16 cellular contexts compared by ENCODE assay signal in genomic region chr9:87342743-87343142, GRCh38.
DNase-seq lines count a peak whose midpoint lies in the region; ATAC-seq and TF ChIP-seq lines count a peak whose summit lies in the region.
"Had no signal": no experiment of that assay in that cellular context is flagged by ENCODE, and none has a peak within 500 bp of the region (broad histone marks: within the 10 kb centered on the region; RNA-seq: fewer than 3 reads in every experiment).

No MANE protein-coding gene starts in this region.

- H2AK5ac ChIP-seq in mesenchymal stem cell (ENCODE audit: low read length, severe bottlenecking): peak overlapping the region; percentile 40

- no peak overlapping the region for H4K8ac ChIP-seq in mesenchymal stem cell (ENCODE audit: low read length)

- DNase-seq in Right ventricle myocardium superior (peak; percentile 62), cardiac septum (ENCODE audit: low spot score) (no peak), fibroblast of peridontal ligament (ENCODE audit: extremely low read depth) (peak; percentile 56), mesenchymal stem cell (no peak), upper lobe of right lung (no peak), NCI-H2107 (lab: John Stamatoyannopoulos, UW) (no peak), Calu3 (no peak)
- no peak for DNase-seq in stimulated activated CD4-positive, alpha-beta T cell treated with anti-CD3 and anti-CD28 coated beads, Interleukin-1b, Interleukin-23, amount 100 ng/mL, for 48 hours
- DNase-seq: ACHN; GF-D8; glutamatergic neuron; natural killer cell; NCI-H2227 treated with DMSO at 0.1 percent for 48 hours; stimulated activated naive B cell treated with anti-CD40 and anti-IgM and Interleukin-4, amounts not matched to agents 10 μg/mL and 1 μg/mL and 100 μg/mL, for 72 hours had no signal

- H4K91ac ChIP-seq in mesenchymal stem cell (ENCODE audit: low read length): no peak overlapping the region

- H3K27ac Mint-ChIP-seq in Calu3 (ENCODE audit: unreplicated experiment): no peak overlapping the region
- H3K27ac Mint-ChIP-seq: activated T-helper 2 cell treated with anti-CD3 and anti-CD28 coated beads, Interferon-gamma antibody, Interleukin-2, Interleukin-4, amounts not matched to agents 10 μg/mL and 5 μg/mL and 100 μg/mL, durations not matched to agents 14 hours and 24 hours and 36 hours; natural killer cell; stimulated activated naive B cell treated with anti-CD40 and anti-IgM and Interleukin-4, amounts not matched to agents 10 μg/mL and 1 μg/mL and 100 μg/mL, for 72 hours had no signal

- H3K18ac ChIP-seq in mesenchymal stem cell (ENCODE audit: low read depth in 1 of 2, low read length in 2 of 2): no peak overlapping the region

- H3K4me3 ChIP-seq in mesenchymal stem cell (ENCODE audit: insufficient read depth in 1 of 2, low read depth in 1 of 2, low read length in 2 of 2) (no peak overlapping the region), upper lobe of right lung (no peak overlapping the region)

- H3K9ac ChIP-seq in mesenchymal stem cell (ENCODE audit: low read length): no peak overlapping the region

- no peaks in the 10 kb centered on the region for H3K27me3 Mint-ChIP-seq in Calu3 (ENCODE audit: unreplicated experiment)

- no peak overlapping the region for H3K14ac ChIP-seq in mesenchymal stem cell (ENCODE audit: low read length in 2 of 2)

- H3K9me3 ChIP-seq in mesenchymal stem cell (ENCODE audit: control insufficient read depth, low read length) (peaks cover 4% of the 10 kb centered on the region), upper lobe of right lung (no peaks in the 10 kb centered on the region)

- H3K4me1 ChIP-seq in mesenchymal stem cell (ENCODE audit: control insufficient read depth, insufficient read depth, low read depth, low read length) (peaks cover 17% of the 10 kb centered on the region), upper lobe of right lung (peaks cover 6% of the 10 kb centered on the region)

- no peak overlapping the region for H3K4me2 ChIP-seq in mesenchymal stem cell (ENCODE audit: low read length, poor library complexity, severe bottlenecking)

- no peaks in the 10 kb centered on the region for H3K36me3 Mint-ChIP-seq in Calu3 (ENCODE audit: insufficient read depth, unreplicated experiment)
- H3K36me3 Mint-ChIP-seq: natural killer cell; stimulated activated naive B cell treated with anti-CD40 and anti-IgM and Interleukin-4, amounts not matched to agents 10 μg/mL and 1 μg/mL and 100 μg/mL, for 72 hours had no signal

- no peak overlapping the region for H2BK5ac ChIP-seq in mesenchymal stem cell (ENCODE audit: low read depth, low read length, poor library complexity, severe bottlenecking)

- CTCF ChIA-PET in Calu3 (lab: Charles Lee): interaction anchor here (0.8 kb wide), 1 partner anchor 352 kb away, joined by 5 read pairs; no protein-coding TSS in a partner anchor

- H3K4me3 Mint-ChIP-seq in Calu3 (ENCODE audit: low read depth, unreplicated experiment): no peak overlapping the region
- H3K4me3 Mint-ChIP-seq: natural killer cell; stimulated activated naive B cell treated with anti-CD40 and anti-IgM and Interleukin-4, amounts not matched to agents 10 μg/mL and 1 μg/mL and 100 μg/mL, for 72 hours had no signal

- intact Hi-C loops in Right ventricle myocardium superior (cut with DNase I): no loop called here
- intact Hi-C loops in cardiac septum (cut with DNase I): no loop called here
- intact Hi-C loops in upper lobe of right lung (cut with DNase I): no loop called here
- intact Hi-C loops in Calu3 (cut with micrococcal nuclease; ENCODE audit: unreplicated experiment): no loop called here

- WGBS in mesenchymal stem cell: 71% methylated on average over 7 of the region's 7 CpGs

- no peak overlapping the region for H2BK15ac ChIP-seq in mesenchymal stem cell (ENCODE audit: low read depth, poor library complexity, severe bottlenecking)

- peaks cover 7% of the 10 kb centered on the region for H3K4me1 Mint-ChIP-seq in Calu3 (ENCODE audit: low read depth, unreplicated experiment)
- H3K4me1 Mint-ChIP-seq: stimulated activated naive B cell treated with anti-CD40 and anti-IgM and Interleukin-4, amounts not matched to agents 10 μg/mL and 1 μg/mL and 100 μg/mL, for 72 hours had no signal

- H3K79me1 ChIP-seq in mesenchymal stem cell (replicated peaks; ENCODE audit: low read length, poor library complexity, severe bottlenecking): no peaks in the 10 kb centered on the region

- H3K4ac ChIP-seq in mesenchymal stem cell (ENCODE audit: low read depth in 1 of 2, low read length in 2 of 2): no peak overlapping the region

- BruUV-seq in Calu3 (replicated peaks; lab: Mats Ljungman, UMichigan): no TSS peak

- ATAC-seq in Right ventricle myocardium superior (ENCODE audit: poor library complexity): peak; percentile 80
- ATAC-seq in upper lobe of right lung: peak; percentile 58
- ATAC-seq: natural killer cell; SK-N-SH treated with all-trans-retinoic acid at 6 μM for 48 hours; stimulated activated naive B cell treated with anti-CD40 and anti-IgM and Interleukin-4, amounts not matched to agents 10 μg/mL and 1 μg/mL and 100 μg/mL, for 72 hours had no signal

- H3K27me3 ChIP-seq in mesenchymal stem cell (ENCODE audit: control insufficient read depth in 1 of 2, insufficient read depth in 1 of 2, low read length in 2 of 2) (no peaks in the 10 kb centered on the region), upper lobe of right lung (no peaks in the 10 kb centered on the region)

- no peak overlapping the region for H3K27ac ChIP-seq in mesenchymal stem cell (ENCODE audit: low read length, poor library complexity, severe bottlenecking)
- H3K27ac ChIP-seq in upper lobe of right lung: no peak overlapping the region

- H3K36me3 ChIP-seq in mesenchymal stem cell (ENCODE audit: control insufficient read depth in 1 of 2, insufficient read depth in 2 of 2, low read depth in 1 of 2, low read length in 2 of 2): no peaks in the 10 kb centered on the region
- H3K36me3 ChIP-seq in upper lobe of right lung: no peaks in the 10 kb centered on the region

- H2BK12ac ChIP-seq in mesenchymal stem cell (ENCODE audit: low read length in 2 of 2): no peak overlapping the region

- H2BK120ac ChIP-seq in mesenchymal stem cell (ENCODE audit: low read depth, low read length): no peak overlapping the region

- H3K9me3 Mint-ChIP-seq in Calu3 (ENCODE audit: low read depth, unreplicated experiment): peaks cover 2% of the 10 kb centered on the region
- H3K9me3 Mint-ChIP-seq: activated T-helper 2 cell treated with anti-CD3 and anti-CD28 coated beads, Interferon-gamma antibody, Interleukin-2, Interleukin-4, amounts not matched to agents 10 μg/mL and 5 μg/mL and 100 μg/mL, durations not matched to agents 14 hours and 24 hours and 36 hours; natural killer cell; stimulated activated naive B cell treated with anti-CD40 and anti-IgM and Interleukin-4, amounts not matched to agents 10 μg/mL and 1 μg/mL and 100 μg/mL, for 72 hours had no signal

- H3K23ac ChIP-seq in mesenchymal stem cell (ENCODE audit: low read length in 2 of 2): no peak overlapping the region

- TF ChIP-seq CTCF in upper lobe of right lung (IDR thresholded peaks at IDR 0.05) (no peak), Calu3 (IDR thresholded peaks at IDR 0.05; ENCODE audit: unreplicated experiment) (no peak)

- no peak overlapping the region for H2AFZ ChIP-seq in mesenchymal stem cell (ENCODE audit: low read depth, low read length)

Comparison
In these comparisons a context has a peak if more than half of its experiments do, and no peak if none do; other contexts are left out.
1. DNase-seq: peak in Right ventricle myocardium superior (single experiment) and fibroblast of peridontal ligament (single experiment); none in cardiac septum (single experiment), mesenchymal stem cell (single experiment), upper lobe of right lung (single experiment), stimulated activated CD4-positive, alpha-beta T cell treated with anti-CD3 and anti-CD28 coated beads, Interleukin-1b, Interleukin-23, amount 100 ng/mL, for 48 hours (single experiment), NCI-H2107 (single experiment) and Calu3 (single experiment).